26 cellular contexts compared by ENCODE assay signal in the genomic region with DNA sequence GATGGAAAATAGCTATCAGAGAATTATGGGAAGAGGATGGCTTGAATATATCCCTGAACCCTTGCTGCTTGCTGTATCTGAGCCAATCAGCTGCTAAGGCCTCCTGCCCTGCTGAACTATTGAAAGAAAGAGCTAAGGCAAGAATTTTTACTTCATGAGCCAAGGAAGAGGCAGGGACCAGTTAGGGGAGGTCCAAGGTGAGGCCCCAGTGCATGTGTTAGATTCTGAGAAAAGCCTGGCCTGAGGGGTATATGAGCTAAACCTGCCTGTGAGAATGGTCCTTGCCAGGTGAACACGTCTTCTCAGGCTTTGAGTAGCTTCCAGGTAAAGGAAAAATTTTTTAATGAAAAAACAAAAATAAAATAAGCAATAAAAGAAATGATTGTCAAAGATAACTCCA.
"Had no signal": no experiment of that assay in that cellular context is flagged by ENCODE, and none has a peak within 500 bp of the region (broad histone marks: within the 10 kb centered on the region; RNA-seq: fewer than 3 reads in every experiment).

No MANE protein-coding gene starts in this region.

- DNase-seq: activated CD4-positive, alpha-beta T cell treated with anti-CD3 and anti-CD28 coated beads for 36 hours; activated CD4-positive, CD25-positive, alpha-beta regulatory T cell; activated CD8-positive, alpha-beta memory T cell treated with anti-CD3 and anti-CD28 coated beads, Interleukin-2, amount 10 ng/mL, durations not matched to agents 7 days and 5 days; activated CD8-positive, alpha-beta T cell treated with anti-CD3 and anti-CD28 coated beads, Interleukin-2, amount 10 ng/mL, durations not matched to agents 7 days and 5 days; activated T-cell treated with anti-CD3 and anti-CD28 coated beads, Interleukin-2, amount 50 U/mL, for 48 hours; central memory CD4-positive, alpha-beta T cell; heart left ventricle; hypothalamus; kidney; left colon; naive thymus-derived CD4-positive, alpha-beta T cell; nucleus accumbens; pancreas; psoas muscle; sigmoid colon; small intestine; stimulated activated CD4-positive, alpha-beta T cell treated with anti-CD3 and anti-CD28 coated beads, Interleukin-4, amount 100 ng/mL, for 24 hours; stimulated activated naive CD8-positive, alpha-beta T cell treated with anti-CD3 and anti-CD28 coated beads, Interleukin-15, amount 100 ng/mL, for 72 hours; substantia nigra; T-helper 2 cell; upper lobe of left lung had no signal

- H3K27ac ChIP-seq: breast epithelium, esophagus muscularis mucosa, foreskin keratinocyte, heart left ventricle, pancreas, psoas muscle, sigmoid colon, upper lobe of left lung, vagina had no signal

- H3K4me3 ChIP-seq: breast epithelium, esophagus muscularis mucosa, heart left ventricle, pancreas, psoas muscle, sigmoid colon, upper lobe of left lung, vagina had no signal

- H3K27me3 ChIP-seq: breast epithelium, esophagus muscularis mucosa, foreskin keratinocyte, heart left ventricle, pancreas, sigmoid colon, upper lobe of left lung, vagina had no signal

- H3K36me3 ChIP-seq: breast epithelium, esophagus muscularis mucosa, heart left ventricle, pancreas, sigmoid colon, upper lobe of left lung, vagina had no signal

- H3K4me1 ChIP-seq: breast epithelium, esophagus muscularis mucosa, heart left ventricle, pancreas, psoas muscle, upper lobe of left lung, vagina had no signal

- H3K9me3 ChIP-seq: breast epithelium, esophagus muscularis mucosa, heart left ventricle, pancreas, psoas muscle, sigmoid colon, upper lobe of left lung, vagina had no signal

- ATAC-seq: activated CD4-positive, alpha-beta T cell treated with anti-CD3 and anti-CD28 coated beads for 36 hours; activated CD8-positive, alpha-beta memory T cell treated with anti-CD3 and anti-CD28 coated beads, Interleukin-2, amount 10 ng/mL, durations not matched to agents 7 days and 5 days; activated CD8-positive, alpha-beta T cell treated with anti-CD3 and anti-CD28 coated beads, Interleukin-2, amount 10 ng/mL, durations not matched to agents 7 days and 5 days; heart left ventricle; left colon; naive thymus-derived CD4-positive, alpha-beta T cell; pancreas; psoas muscle; stimulated activated memory B cell treated with anti-CD40 and anti-IgM and Interleukin-4, amounts not matched to agents 10 μg/mL and 1 μg/mL and 100 μg/mL, for 72 hours; stimulated activated naive CD8-positive, alpha-beta T cell treated with anti-CD3 and anti-CD28 coated beads, Interleukin-15, amount 100 ng/mL, for 72 hours had no signal
